ENCODE assay signal across 9 cellular contexts in genomic region chr10:105797234-105797890, GRCh38.
A peak's percentile ranks its signal among the peaks of the same experiment; 100 is the strongest.
DNase-seq lines count a peak whose midpoint lies in the region; ATAC-seq and TF ChIP-seq lines count a peak whose summit lies in the region.
"Had no signal": no experiment of that assay in that cellular context is flagged by ENCODE, and none has a peak within 500 bp of the region (broad histone marks: within the 10 kb centered on the region; RNA-seq: fewer than 3 reads in every experiment).

No MANE protein-coding gene starts in this region.

- no peaks in the 10 kb centered on the region for H3K4me1 ChIP-seq in adipocyte (ENCODE audit: control insufficient read depth, insufficient read depth, low read length)

- H3K36me3 Mint-ChIP-seq in stimulated activated memory B cell treated with anti-CD40 and anti-IgM and Interleukin-4, amounts not matched to agents 10 μg/mL and 1 μg/mL and 100 μg/mL, for 72 hours, result no peaks in the 10 kb centered on the region

- H3K4me1 Mint-ChIP-seq in stimulated activated memory B cell treated with anti-CD40 and anti-IgM and Interleukin-4, amounts not matched to agents 10 μg/mL and 1 μg/mL and 100 μg/mL, for 72 hours, result no peaks in the 10 kb centered on the region

- TF ChIP-seq CTCF in 22Rv1 (IDR thresholded peaks at IDR 0.05) (peak; percentile 80), kidney epithelial cell (IDR thresholded peaks at IDR 0.05; ENCODE audit: insufficient read depth, low read length, poor library complexity, severe bottlenecking) (peak; percentile 58)

- H3K27me3 ChIP-seq in adipocyte (replicated peaks; ENCODE audit: control insufficient read depth, insufficient read depth, low read length) (no peaks in the 10 kb centered on the region), kidney epithelial cell (ENCODE audit: control insufficient read depth, insufficient read depth, low read length) (no peaks in the 10 kb centered on the region)

- H3K4me3 ChIP-seq in adipocyte (ENCODE audit: low read length) (no peak overlapping the region), kidney epithelial cell (ENCODE audit: low read depth, low read length) (no peak overlapping the region)

- no peaks in the 10 kb centered on the region for H3K9me3 ChIP-seq in adipocyte (ENCODE audit: control insufficient read depth, low read length)

- H3K36me3 ChIP-seq in adipocyte (ENCODE audit: control insufficient read depth, insufficient read depth, low read length, severe bottlenecking), result no peaks in the 10 kb centered on the region
- no peaks in the 10 kb centered on the region for H3K36me3 ChIP-seq in kidney epithelial cell (ENCODE audit: control insufficient read depth, insufficient read depth, low read length)

- peaks cover 7% of the 10 kb centered on the region for H3K9me3 Mint-ChIP-seq in stimulated activated memory B cell treated with anti-CD40 and anti-IgM and Interleukin-4, amounts not matched to agents 10 μg/mL and 1 μg/mL and 100 μg/mL, for 72 hours
- H3K9me3 Mint-ChIP-seq: activated T-cell treated with anti-CD3 and anti-CD28 coated beads, Interleukin-2, amount 50 U/mL, for 4 hours had no signal

- H3K27ac ChIP-seq in 22Rv1, result no peak overlapping the region

- no peaks in the 10 kb centered on the region for H3K27me3 Mint-ChIP-seq in stimulated activated memory B cell treated with anti-CD40 and anti-IgM and Interleukin-4, amounts not matched to agents 10 μg/mL and 1 μg/mL and 100 μg/mL, for 72 hours

- peak; percentile 56 for DNase-seq in HT-29 (ENCODE audit: low spot score)
- peak; percentile 26 for DNase-seq in adipocyte (ENCODE audit: low read depth)
- DNase-seq in kidney epithelial cell (ENCODE audit: low read depth), result peak; percentile 32
- no peak for DNase-seq in activated T-cell treated with anti-CD3 and anti-CD28 coated beads for 4 hours
- DNase-seq in GDM1 (lab: John Stamatoyannopoulos, UW), result no peak
- DNase-seq: activated T-cell treated with anti-CD3 and anti-CD28 coated beads, Interleukin-2, amount 50 U/mL, for 4 hours had no signal

- ATAC-seq in GM18511 (IDR thresholded peaks at IDR 0.05; ENCODE audit: unreplicated experiment), result peak; percentile 82
- ATAC-seq in stimulated activated memory B cell treated with anti-CD40 and anti-IgM and Interleukin-4, amounts not matched to agents 10 μg/mL and 1 μg/mL and 100 μg/mL, for 72 hours, result no peak

- H3K9ac ChIP-seq in adipocyte (ENCODE audit: low read length), result no peak overlapping the region

- no peak overlapping the region for H3K27ac Mint-ChIP-seq in stimulated activated memory B cell treated with anti-CD40 and anti-IgM and Interleukin-4, amounts not matched to agents 10 μg/mL and 1 μg/mL and 100 μg/mL, for 72 hours

- no peak overlapping the region for H3K4me3 Mint-ChIP-seq in stimulated activated memory B cell treated with anti-CD40 and anti-IgM and Interleukin-4, amounts not matched to agents 10 μg/mL and 1 μg/mL and 100 μg/mL, for 72 hours
- H3K4me3 Mint-ChIP-seq: activated T-cell treated with anti-CD3 and anti-CD28 coated beads, Interleukin-2, amount 50 U/mL, for 4 hours had no signal

Comparison
In these comparisons a context has a peak if more than half of its experiments do, and no peak if none do; other contexts are left out.
1. DNase-seq: peak in HT-29 (single experiment), adipocyte (single experiment) and kidney epithelial cell (single experiment); none in activated T-cell treated with anti-CD3 and anti-CD28 coated beads for 4 hours (single experiment) and GDM1 (single experiment).